In genomic region chr5:7773178-7773577, GRCh38 we compare ENCODE assay signal across 8 cellular contexts.
"Had no signal": no experiment of that assay in that cellular context is flagged by ENCODE, and none has a peak within 500 bp of the region (broad histone marks: within the 10 kb centered on the region; RNA-seq: fewer than 3 reads in every experiment).

No MANE protein-coding gene starts in this region.

- H3K36me3 Mint-ChIP-seq: IgD-negative memory B cell had no signal

- H3K4me1 Mint-ChIP-seq: IgD-negative memory B cell had no signal

- H3K27ac ChIP-seq: HL-60 had no signal

- DNase-seq: GOT3, H7, HFFc6, KG1 had no signal

- H3K27me3 Mint-ChIP-seq: IgD-negative memory B cell had no signal

- H3K4me3 ChIP-seq: HAP-1 had no signal

- H3K9me3 ChIP-seq: HAP-1 had no signal

- H3K4me3 Mint-ChIP-seq: HFFc6, IgD-negative memory B cell had no signal

- H3K36me3 ChIP-seq: HAP-1 had no signal

- ATAC-seq: HCT116 had no signal

- H3K4me1 ChIP-seq: HAP-1 had no signal

- H3K27ac Mint-ChIP-seq: HFFc6, IgD-negative memory B cell had no signal
